In the genomic region with DNA sequence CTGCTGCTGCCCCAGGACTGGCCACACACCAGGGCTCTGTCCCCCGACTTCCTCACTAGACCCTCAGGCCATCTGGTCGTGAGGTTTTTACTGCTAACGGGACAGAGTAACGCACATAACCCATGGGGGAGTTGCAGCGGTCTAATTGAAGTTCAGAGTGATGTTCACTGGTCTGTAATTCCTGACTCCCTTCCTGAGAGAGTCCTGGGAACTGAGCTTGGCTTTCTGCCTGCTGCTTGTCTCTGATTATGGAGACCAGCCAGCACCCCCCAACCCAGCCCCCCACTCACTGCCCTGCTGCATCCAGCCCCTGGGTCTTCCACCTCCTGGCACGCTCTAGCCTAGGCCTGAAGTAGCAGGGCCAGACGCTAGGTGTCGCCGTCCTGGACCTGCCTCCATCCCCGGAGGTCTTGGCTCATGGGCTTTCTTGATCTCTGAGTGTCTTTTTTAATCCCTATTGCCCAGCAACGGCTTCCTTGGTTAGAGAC, we compare ENCODE assay signal across 8 cellular contexts.
DNase-seq lines count a peak whose midpoint lies in the region; FAIRE-seq and TF ChIP-seq lines count a peak whose summit lies in the region.

No MANE protein-coding gene starts in this region.

- POLR2A ChIA-PET in AG04449 (lab: Yijun Ruan, JAX) = no interaction called here

- FAIRE-seq in GM19239 (lab: Jason Lieb, UNC) (peak; percentile 54), small intestine (lab: Jason Lieb, UNC) (no peak)

- no peaks in the 10 kb centered on the region for H3K9me3 ChIP-seq in small intestine (ENCODE audit: control insufficient read depth, low read depth)

- 55 to 84% (median 79%) methylated on average over 11 of the region's 11 CpGs for WGBS in small intestine, 3 donors

- H3K36me3 Mint-ChIP-seq in Calu3 (ENCODE audit: insufficient read depth, unreplicated experiment) = peaks cover 4% of the 10 kb centered on the region

- H3K4me3 Mint-ChIP-seq in Calu3 (ENCODE audit: low read depth, unreplicated experiment) = no peak overlapping the region

- H3K27me3 Mint-ChIP-seq in Calu3 (ENCODE audit: unreplicated experiment) = no peaks in the 10 kb centered on the region

- H3K4me1 ChIP-seq in small intestine (ENCODE audit: control insufficient read depth in 2 of 2, insufficient read depth in 1 of 2, low read depth in 1 of 2, low read length in 1 of 2) = peaks cover 0 to 5% of the 10 kb centered on the region in 2 donors

- intact Hi-C loops in Calu3 (cut with micrococcal nuclease; ENCODE audit: unreplicated experiment) = no loop called here

- BruUV-seq in Calu3 (replicated peaks; lab: Mats Ljungman, UMichigan) = no TSS peak

- TF ChIP-seq CTCF in AG04449 (IDR thresholded peaks at IDR 0.05; ENCODE audit: insufficient read depth, low read length, missing control alignments) (peak; percentile 28), Calu3 (IDR thresholded peaks at IDR 0.05; ENCODE audit: unreplicated experiment) (no peak)

- no peaks in the 10 kb centered on the region for H3K4me1 Mint-ChIP-seq in Calu3 (ENCODE audit: low read depth, unreplicated experiment)

- no peaks in the 10 kb centered on the region for H3K36me3 ChIP-seq in small intestine (ENCODE audit: control insufficient read depth in 2 of 2, insufficient read depth in 2 of 2, low read length in 2 of 2)

- no peak for DNase-seq in AG04449 (ENCODE audit: low read depth, low spot score)
- DNase-seq in GM19239 (ENCODE audit: insufficient read length, low spot score) = peak; percentile 67
- DNase-seq in NCI-H526 treated with DMSO at 0.1 percent for 48 hours (lab: John Stamatoyannopoulos, UW) = peak; percentile 4
- DNase-seq in cerebellum (ENCODE audit: low spot score) = peak; percentile 46
- peak; percentile 39 for DNase-seq in myocyte (ENCODE audit: low read depth)
- DNase-seq in inferior parietal cortex (ENCODE audit: extremely low spot score) = no peak
- DNase-seq in small intestine = no peak
- no peak for DNase-seq in Calu3

- H3K9me3 Mint-ChIP-seq in Calu3 (ENCODE audit: low read depth, unreplicated experiment) = no peaks in the 10 kb centered on the region

- CTCF ChIA-PET in AG04449 (lab: Yijun Ruan, JAX) = interaction anchor here (0.7 to 3.3 kb wide), 6 partner anchors 8 to 281 kb away, joined by 3 to 12 read pairs (median 3); no protein-coding TSS in a partner anchor
- CTCF ChIA-PET in Calu3 (lab: Charles Lee) = no interaction called here

- no peaks in the 10 kb centered on the region for H3K27me3 ChIP-seq in small intestine (ENCODE audit: control insufficient read depth in 2 of 2, insufficient read depth in 2 of 2, low read length in 2 of 2)

- peak overlapping the region in 1 of 2 donors; percentile 51 for H3K27ac ChIP-seq in small intestine (ENCODE audit: low read depth in 1 of 2, low read length in 1 of 2)

- H3K4me3 ChIP-seq in AG04449 (ENCODE audit: low read depth, low read length) (no peak overlapping the region), small intestine (ENCODE audit: low read depth in 1 of 2, low read length in 2 of 2) (no peak overlapping the region)

- H3K27ac Mint-ChIP-seq in Calu3 (ENCODE audit: unreplicated experiment) = no peak overlapping the region

Comparison
In these comparisons a context has a peak if more than half of its experiments do, and no peak if none do; other contexts are left out.
1. DNase-seq: peak in GM19239 (single experiment), NCI-H526 treated with DMSO at 0.1 percent for 48 hours (single experiment), cerebellum (single experiment) and myocyte (single experiment); none in AG04449 (single experiment), inferior parietal cortex (single experiment), small intestine (single experiment) and Calu3 (single experiment).